ENCODE assay signal across 8 cellular contexts in genomic region chrX:40099046-40099968, GRCh38. TPM values are rescaled to one million over a fixed set of nuclear protein-coding genes. Genes with fewer than 3 reads are reported as not detected.
DNase-seq lines count a peak whose midpoint lies in the region; ATAC-seq, FAIRE-seq and TF ChIP-seq lines count a peak whose summit lies in the region.

No MANE protein-coding gene starts in this region.

- peaks cover 5% of the 10 kb centered on the region for H3K36me3 Mint-ChIP-seq in activated naive CD8-positive, alpha-beta T cell treated with anti-CD3 and anti-CD28 coated beads for 36 hours
- peaks cover 5 to 14% of the 10 kb centered on the region in 2 donors for H3K36me3 Mint-ChIP-seq in stimulated activated naive B cell treated with anti-CD40 and anti-IgM and Interleukin-4, amounts not matched to agents 10 μg/mL and 1 μg/mL and 100 μg/mL, for 72 hours

- H3K4me3 Mint-ChIP-seq in activated naive CD8-positive, alpha-beta T cell treated with anti-CD3 and anti-CD28 coated beads for 36 hours, result peak overlapping the region; percentile 79
- H3K4me3 Mint-ChIP-seq in stimulated activated naive B cell treated with anti-CD40 and anti-IgM and Interleukin-4, amounts not matched to agents 10 μg/mL and 1 μg/mL and 100 μg/mL, for 72 hours, result peak overlapping the region; percentile 84 to 88

- CTCF ChIA-PET in A549 (lab: Yijun Ruan, JAX), result interaction anchor here (1.0 to 2.0 kb wide), 5 partner anchors 58 to 447 kb away, joined by 3 to 6 read pairs (median 3); no protein-coding TSS in a partner anchor

- H3K27ac Mint-ChIP-seq in activated naive CD8-positive, alpha-beta T cell treated with anti-CD3 and anti-CD28 coated beads for 36 hours, result peak overlapping the region; percentile 75
- H3K27ac Mint-ChIP-seq in stimulated activated naive B cell treated with anti-CD40 and anti-IgM and Interleukin-4, amounts not matched to agents 10 μg/mL and 1 μg/mL and 100 μg/mL, for 72 hours, result peak overlapping the region; percentile 98

- H3K4me2 ChIP-seq in A549 (peak overlapping the region; percentile 94), keratinocyte (ENCODE audit: control insufficient read depth, extremely low read depth, insufficient read depth, low read depth, low read length) (peak overlapping the region; percentile 69)

- H3K9me3 ChIP-seq in A549 (no peaks in the 10 kb centered on the region), keratinocyte (ENCODE audit: control insufficient read depth, low read depth, low read length) (no peaks in the 10 kb centered on the region)

- H3K9me1 ChIP-seq in keratinocyte (ENCODE audit: control insufficient read depth, extremely low read depth, insufficient read depth, low read length), result no peaks in the 10 kb centered on the region

- H3K4me1 ChIP-seq in A549, result peaks cover 22% of the 10 kb centered on the region
- H3K4me1 ChIP-seq in keratinocyte (ENCODE audit: control insufficient read depth, extremely low read depth, insufficient read depth, low read length), result peaks cover 5% of the 10 kb centered on the region

- ATAC-seq in A549 (peak; percentile 15 to 38; a peak in 4 of 6 replicates), GM18508 (IDR thresholded peaks at IDR 0.05; ENCODE audit: insufficient read depth, unreplicated experiment) (peak; percentile 47), HG03439 (IDR thresholded peaks at IDR 0.05; ENCODE audit: unreplicated experiment) (peak; percentile 23)
- peak; percentile 54 to 55 for ATAC-seq in stimulated activated naive B cell treated with anti-CD40 and anti-IgM and Interleukin-4, amounts not matched to agents 10 μg/mL and 1 μg/mL and 100 μg/mL, for 72 hours (replicated peaks)

- dilution Hi-C loops in keratinocyte (cut with MboI; ENCODE audit: extremely low pct_ligation_motif_present, low sequenced_read_pairs), result no loop called here

- no peaks in the 10 kb centered on the region for H4K20me1 ChIP-seq in keratinocyte (ENCODE audit: control insufficient read depth, extremely low read depth, insufficient read depth, low read length)

- no peak overlapping the region for H2AFZ ChIP-seq in keratinocyte (ENCODE audit: control insufficient read depth, low read length)

- peaks cover 45% of the 10 kb centered on the region for H3K27me3 ChIP-seq in keratinocyte (ENCODE audit: control insufficient read depth, extremely low read depth, insufficient read depth, low read length)

- TF ChIP-seq CTCF in A549 (IDR thresholded peaks at IDR 0.05) (no peak), keratinocyte (optimal IDR thresholded peaks at IDR 0.05 in 1 of 3, IDR thresholded peaks at IDR 0.05 in 1 of 3, conservative IDR thresholded peaks at IDR 0.05 in 1 of 3; ENCODE audit: extremely low read depth in 1 of 3, insufficient read depth in 2 of 3, low read length in 3 of 3) (no peak)

- no peaks in the 10 kb centered on the region for H3K27me3 Mint-ChIP-seq in activated naive CD8-positive, alpha-beta T cell treated with anti-CD3 and anti-CD28 coated beads for 36 hours
- peaks cover 0 to 7% of the 10 kb centered on the region in 2 donors for H3K27me3 Mint-ChIP-seq in stimulated activated naive B cell treated with anti-CD40 and anti-IgM and Interleukin-4, amounts not matched to agents 10 μg/mL and 1 μg/mL and 100 μg/mL, for 72 hours

- TF ChIP-seq RAD21 in A549 (conservative IDR thresholded peaks at IDR 0.05 in 1 of 2, IDR thresholded peaks at IDR 0.05 in 1 of 2), result 0 out of 5 replicates have a peak, but pooled peaks of 1 of the 2 experiments have one; percentile 4

- POLR2A ChIA-PET in A549 (lab: Yijun Ruan, JAX), result interaction anchor here (0.7 to 4.5 kb wide), 7 partner anchors 9 to 1295 kb away, joined by 4 to 67 read pairs (median 8); no protein-coding TSS in a partner anchor

- TF ChIP-seq POLR2A in A549 (IDR thresholded peaks at IDR 0.05; ENCODE audit: low read length), result no peak

- FAIRE-seq in A549 (lab: Jason Lieb, UNC) (peak; percentile 96), keratinocyte (lab: Jason Lieb, UNC) (no peak)

- H3K4me3 ChIP-seq in A549 (peak overlapping the region; percentile 84), keratinocyte (ENCODE audit: control insufficient read depth in 2 of 3, extremely low read depth in 1 of 3, insufficient read depth in 2 of 3, low read depth in 1 of 3, low read length in 3 of 3) (peak overlapping the region; percentile 52 to 54 (median 53))

- no peak for TF ChIP-seq EP300 in A549 (IDR thresholded peaks at IDR 0.05)

- peak overlapping the region; percentile 98 for H3K27ac ChIP-seq in A549
- no peak overlapping the region for H3K27ac ChIP-seq in keratinocyte (ENCODE audit: control insufficient read depth, insufficient read depth, low read length)

- peaks cover 5% of the 10 kb centered on the region for H3K4me1 Mint-ChIP-seq in activated naive CD8-positive, alpha-beta T cell treated with anti-CD3 and anti-CD28 coated beads for 36 hours
- peaks cover 13 to 34% of the 10 kb centered on the region in 2 donors for H3K4me1 Mint-ChIP-seq in stimulated activated naive B cell treated with anti-CD40 and anti-IgM and Interleukin-4, amounts not matched to agents 10 μg/mL and 1 μg/mL and 100 μg/mL, for 72 hours

- no peak overlapping the region for H3K9ac ChIP-seq in keratinocyte (ENCODE audit: control insufficient read depth, extremely low read depth, insufficient read depth, low read length)

- no peaks in the 10 kb centered on the region for H3K9me3 Mint-ChIP-seq in activated naive CD8-positive, alpha-beta T cell treated with anti-CD3 and anti-CD28 coated beads for 36 hours
- H3K9me3 Mint-ChIP-seq in stimulated activated naive B cell treated with anti-CD40 and anti-IgM and Interleukin-4, amounts not matched to agents 10 μg/mL and 1 μg/mL and 100 μg/mL, for 72 hours, result no peaks in the 10 kb centered on the region

- no peaks in the 10 kb centered on the region for H3K36me3 ChIP-seq in keratinocyte (ENCODE audit: control insufficient read depth in 2 of 2, extremely low read depth in 1 of 2, insufficient read depth in 2 of 2, low read length in 2 of 2)

- DNase-seq in A549 (ENCODE audit: low read depth in 1 of 2, low spot score in 1 of 2) (peak in 1 of 2 experiments; percentile 28), RKO (ENCODE audit: low spot score) (peak; percentile 57), keratinocyte (ENCODE audit: low read depth, low spot score) (no peak), LoVo (ENCODE audit: low spot score) (no peak)
- no peak for DNase-seq in activated naive CD8-positive, alpha-beta T cell treated with anti-CD3 and anti-CD28 coated beads for 36 hours
- DNase-seq in stimulated activated naive B cell treated with anti-CD40 and anti-IgM and Interleukin-4, amounts not matched to agents 10 μg/mL and 1 μg/mL and 100 μg/mL, for 72 hours, result peak; percentile 50

- WGBS in A549 (ENCODE audit: missing lambda C conversion rate), result 51% methylated on average over 21 of the region's 49 CpGs

- H3K79me2 ChIP-seq in keratinocyte (ENCODE audit: control insufficient read depth, insufficient read depth, low read length), result peaks cover 6% of the 10 kb centered on the region

TF ChIP-seq in A549, 52 proteins besides CTCF, POLR2A, EP300 and RAD21 (continues in another document):
- TF ChIP-seq E2F6 (IDR thresholded peaks at IDR 0.05; ENCODE audit: borderline replicate concordance, low read depth) (no peak), BHLHE40 (IDR thresholded peaks at IDR 0.05; ENCODE audit: low read depth, low read length) (no peak), CHD2 (IDR thresholded peaks at IDR 0.05; ENCODE audit: low read length, partially characterized antibody) (no peak), TFCP2L1 (CRISPR knock-in tag; IDR thresholded peaks at IDR 0.05) (no peak), ELK1 (IDR thresholded peaks at IDR 0.05; ENCODE audit: low read depth, low read length) (no peak), PHF8 (IDR thresholded peaks at IDR 0.05; ENCODE audit: borderline replicate concordance, low read depth) (no peak), CBX8 (IDR thresholded peaks at IDR 0.05) (no peak), RFX5 (IDR thresholded peaks at IDR 0.05) (no peak), SMC3 (IDR thresholded peaks at IDR 0.05) (no peak), KDM5A (IDR thresholded peaks at IDR 0.05) (no peak), CEBPB (IDR thresholded peaks at IDR 0.05) (no peak), HEYL (CRISPR knock-in tag; IDR thresholded peaks at IDR 0.05) (no peak), ZNF302 (CRISPR knock-in tag; IDR thresholded peaks at IDR 0.05) (no peak), MAX (IDR thresholded peaks at IDR 0.05) (no peak)

RNA-seq across cellular contexts. Expression of gene BCOR, which starts 1.5 kb away (rescaled TPM):
- 12.2 and 21.3 TPM in 2 replicates for polyA plus RNA-seq in A549 (2011; rRNA removed)
- polyA plus RNA-seq in A549 (2012; cell fraction: cytosol; rRNA removed), result 11.8 and 11.9 TPM in 2 replicates
- polyA plus RNA-seq in A549 (2012; cell fraction: nucleus; rRNA removed), result 20.3 and 26.6 TPM in 2 replicates
- 12.6 to 15.8 TPM (median 12.6 TPM) in 3 replicates for polyA plus RNA-seq in A549 (2017; fragmentation: RNase III; extraction: RNeasy Plus Mini Kit Qiagen cat#74134 plus additional on column Dnase treatment)
- 24.5 and 33.1 TPM in 2 replicates for polyA minus RNA-seq in A549 (2011; rRNA and poly(A)+ RNA removed)
- total RNA-seq in activated naive CD8-positive, alpha-beta T cell treated with anti-CD3 and anti-CD28 coated beads for 36 hours, result 10 to 100 TPM; 32.3 to 36.0 TPM
- polyA plus RNA-seq in keratinocyte, result 2.8 to 5.0 TPM (median 3.6 TPM) in 3 replicates
- polyA plus RNA-seq in keratinocyte (2011; ENCODE audit: low read depth), result 8.0 TPM
- polyA plus RNA-seq in keratinocyte (2011; cell fraction: cytosol; rRNA removed), result 4.1 and 4.2 TPM in 2 replicates
- 20.2 and 20.8 TPM in 2 replicates for polyA plus RNA-seq in keratinocyte (2011; cell fraction: nucleus; rRNA removed)
- 6.2 and 7.2 TPM in 2 replicates for polyA plus RNA-seq in keratinocyte (2012; ENCODE audit: low replicate concordance)
- polyA minus RNA-seq in keratinocyte, result 2.5 to 11.9 TPM (median 7.5 TPM) in 3 replicates
- polyA minus RNA-seq in keratinocyte (2011; cell fraction: cytosol; rRNA and poly(A)+ RNA removed), result 4.0 TPM
- 13.0 and 22.7 TPM in 2 replicates for polyA minus RNA-seq in keratinocyte (2011; cell fraction: nucleus; rRNA and poly(A)+ RNA removed)

Comparison
In these comparisons a context has a peak if more than half of its experiments do, and no peak if none do; other contexts are left out.
1. DNase-seq: peak in RKO (single experiment) and stimulated activated naive B cell treated with anti-CD40 and anti-IgM and Interleukin-4, amounts not matched to agents 10 μg/mL and 1 μg/mL and 100 μg/mL, for 72 hours (single experiment); none in activated naive CD8-positive, alpha-beta T cell treated with anti-CD3 and anti-CD28 coated beads for 36 hours (single experiment), keratinocyte (single experiment) and LoVo (single experiment).
2. Peak in every context shown above with its lines, with median percentiles within 50 percentile points of each other: ATAC-seq.